ENCODE assay signal across 8 cellular contexts in the genomic region with DNA sequence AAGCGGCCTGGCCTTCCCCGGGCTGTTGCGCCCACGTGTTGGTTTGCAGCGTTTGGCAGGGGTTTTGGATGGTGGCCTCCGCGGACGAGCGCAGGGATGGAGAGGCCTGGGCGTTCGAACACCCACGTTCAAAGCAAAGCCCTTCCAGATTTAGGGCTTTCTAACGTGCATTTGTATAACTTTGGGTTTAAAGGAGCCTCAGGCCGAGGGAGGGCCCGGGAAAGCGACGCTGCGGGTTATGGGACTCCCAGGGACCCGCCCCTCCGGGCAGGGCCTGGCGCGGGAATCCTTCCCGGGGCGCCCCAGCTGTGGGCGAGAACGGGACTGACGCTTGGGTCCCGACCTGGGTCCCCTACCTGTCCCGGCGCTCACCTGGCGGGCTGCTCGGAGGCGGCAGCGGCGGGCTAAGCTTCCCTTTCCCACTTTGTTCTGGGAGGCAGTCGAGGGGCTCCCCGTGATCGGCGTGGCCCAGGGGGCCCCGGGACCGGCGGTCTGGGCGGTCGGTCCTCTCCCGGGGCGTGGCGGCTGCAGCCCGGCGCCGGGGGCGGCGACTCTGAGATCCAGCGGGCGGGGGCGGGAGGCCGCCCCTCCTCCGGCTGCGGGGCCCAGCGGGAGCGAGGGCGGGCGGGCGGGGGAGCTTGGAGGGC. TPM values are rescaled to one million over a fixed set of nuclear protein-coding genes. Genes with fewer than 3 reads are reported as not detected.
DNase-seq lines count a peak whose midpoint lies in the region; ATAC-seq and TF ChIP-seq lines count a peak whose summit lies in the region.

A gene with protein sequence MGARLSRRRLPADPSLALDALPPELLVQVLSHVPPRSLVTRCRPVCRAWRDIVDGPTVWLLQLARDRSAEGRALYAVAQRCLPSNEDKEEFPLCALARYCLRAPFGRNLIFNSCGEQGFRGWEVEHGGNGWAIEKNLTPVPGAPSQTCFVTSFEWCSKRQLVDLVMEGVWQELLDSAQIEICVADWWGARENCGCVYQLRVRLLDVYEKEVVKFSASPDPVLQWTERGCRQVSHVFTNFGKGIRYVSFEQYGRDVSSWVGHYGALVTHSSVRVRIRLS (minus strand): TSS at position 529 of the 647 bp plus-strand sequence. CDS start 25,423 bp downstream, outside the sequence.

- ATAC-seq in activated T-cell treated with anti-CD3 and anti-CD28 coated beads, Interleukin-2, amount 50 U/mL, for 72 hours (replicated peaks in 1 of 2): no peak
- peak; percentile 89 to 95 for ATAC-seq in left cardiac atrium
- ATAC-seq in HG03354 (IDR thresholded peaks at IDR 0.05; ENCODE audit: poor library complexity, severe bottlenecking, unreplicated experiment): no peak
- ATAC-seq in CD4-positive, alpha-beta T cell (ENCODE audit: poor library complexity): no peak

- intact Hi-C loops in left cardiac atrium (cut with DNase I): no loop called here
- intact Hi-C loops in CD4-positive, alpha-beta T cell (cut with DNase I, micrococcal nuclease): no loop called here

- POLR2A ChIA-PET in CD4-positive, alpha-beta T cell (lab: Charles Lee): no interaction called here

- no peak within 1 kb of the TSS for H3K27ac Mint-ChIP-seq in activated T-cell treated with anti-CD3 and anti-CD28 coated beads, Interleukin-2, amount 50 U/mL, for 72 hours
- peak within 1 kb of the TSS; percentile 96 for H3K27ac Mint-ChIP-seq in osteocyte (ENCODE audit: unreplicated experiment)
- H3K27ac Mint-ChIP-seq in CD4-positive, alpha-beta T cell: no peak within 1 kb of the TSS

- TF ChIP-seq CTCF in osteocyte (IDR thresholded peaks at IDR 0.05): no peak
- no peak for TF ChIP-seq CTCF in CD4-positive, alpha-beta T cell (IDR thresholded peaks at IDR 0.05)

- peaks cover 0 to under 1% of the 10 kb centered on the region in 2 donors for H3K36me3 Mint-ChIP-seq in activated T-cell treated with anti-CD3 and anti-CD28 coated beads, Interleukin-2, amount 50 U/mL, for 72 hours (ENCODE audit: insufficient read depth in 2 of 2)
- peaks cover 6% of the 10 kb centered on the region for H3K36me3 Mint-ChIP-seq in osteocyte (ENCODE audit: unreplicated experiment)
- H3K36me3 Mint-ChIP-seq in CD4-positive, alpha-beta T cell (ENCODE audit: low read depth): no peaks in the 10 kb centered on the region

- H3K9me3 Mint-ChIP-seq in activated T-cell treated with anti-CD3 and anti-CD28 coated beads, Interleukin-2, amount 50 U/mL, for 72 hours: peaks cover under 1% of the 10 kb centered on the region in 2 donors
- no peaks in the 10 kb centered on the region for H3K9me3 Mint-ChIP-seq in osteocyte (ENCODE audit: unreplicated experiment)
- no peaks in the 10 kb centered on the region for H3K9me3 Mint-ChIP-seq in CD4-positive, alpha-beta T cell

- H3K4me3 Mint-ChIP-seq in activated T-cell treated with anti-CD3 and anti-CD28 coated beads, Interleukin-2, amount 50 U/mL, for 72 hours: peak within 1 kb of the TSS; percentile 73 to 81
- H3K4me3 Mint-ChIP-seq in osteocyte (ENCODE audit: unreplicated experiment): peak within 1 kb of the TSS; percentile 93
- H3K4me3 Mint-ChIP-seq in CD4-positive, alpha-beta T cell: no peak within 1 kb of the TSS

- H3K4me1 Mint-ChIP-seq in activated T-cell treated with anti-CD3 and anti-CD28 coated beads, Interleukin-2, amount 50 U/mL, for 72 hours (ENCODE audit: low read depth): peaks cover 30% of the 10 kb centered on the region
- H3K4me1 Mint-ChIP-seq in osteocyte (ENCODE audit: unreplicated experiment): peaks cover 26% of the 10 kb centered on the region
- H3K4me1 Mint-ChIP-seq in CD4-positive, alpha-beta T cell (ENCODE audit: low read depth): peaks cover 9% of the 10 kb centered on the region

- CTCF ChIA-PET in CD4-positive, alpha-beta T cell (lab: Charles Lee): interaction anchor here (1.3 kb wide), 1 partner anchor 13 kb away, joined by 3 read pairs; no protein-coding TSS in a partner anchor

- H3K27me3 Mint-ChIP-seq in activated T-cell treated with anti-CD3 and anti-CD28 coated beads, Interleukin-2, amount 50 U/mL, for 72 hours (ENCODE audit: low read depth): peaks cover 41% of the 10 kb centered on the region
- no peaks in the 10 kb centered on the region for H3K27me3 Mint-ChIP-seq in osteocyte (ENCODE audit: unreplicated experiment)
- peaks cover 44% of the 10 kb centered on the region for H3K27me3 Mint-ChIP-seq in CD4-positive, alpha-beta T cell

- H3K27ac ChIP-seq in angular gyrus (ENCODE audit: low read depth, low read length): peak within 1 kb of the TSS; percentile 77
- H3K27ac ChIP-seq in CD4-positive, alpha-beta T cell (ENCODE audit: low read depth, low read length): no peak within 1 kb of the TSS

- H3K27me3 ChIP-seq in CD4-positive, alpha-beta T cell (ENCODE audit: control insufficient read depth, insufficient read depth, low read length): peaks cover 22% of the 10 kb centered on the region

- no peak for DNase-seq in activated T-cell treated with anti-CD3 and anti-CD28 coated beads, Interleukin-2, amount 50 U/mL, for 72 hours
- no peak for DNase-seq in activated T-cell treated with anti-CD3 and anti-CD28 coated beads for 4 hours
- DNase-seq in left cardiac atrium: peak; percentile 52
- DNase-seq in osteocyte (ENCODE audit: extremely low spot score, unreplicated experiment): peak; percentile 86
- no peak for DNase-seq in CD4-positive, alpha-beta T cell
- no peak for DNase-seq in stimulated activated CD4-positive, alpha-beta T cell treated with anti-CD3 and anti-CD28 coated beads, Interleukin-4, amount 100 ng/mL, for 24 hours

- no peaks in the 10 kb centered on the region for H3K9me3 ChIP-seq in CD4-positive, alpha-beta T cell (ENCODE audit: control insufficient read depth, low read length)

RNA-seq across cellular contexts. Expression of the gene that starts here (rescaled TPM):
- not detected for total RNA-seq in activated T-cell treated with anti-CD3 and anti-CD28 coated beads, Interleukin-2, amount 50 U/mL, for 72 hours
- 1 to 10 TPM; 7.2 to 7.8 TPM for total RNA-seq in left cardiac atrium
- 41.3 and 44.9 TPM in 2 replicates for total RNA-seq in osteocyte
- not detected for total RNA-seq in CD4-positive, alpha-beta T cell

Comparison
In these comparisons a context has a peak if more than half of its experiments do, and no peak if none do; other contexts are left out.
1. RNA of the gene that starts here (total RNA-seq): 41.3 to 44.9 TPM in osteocyte and 7.2 to 7.8 TPM in left cardiac atrium; not detected in CD4-positive, alpha-beta T cell and not detected in activated T-cell treated with anti-CD3 and anti-CD28 coated beads, Interleukin-2, amount 50 U/mL, for 72 hours; every median in the first group is over 4 times any median in the second.
2. ATAC-seq: peak in left cardiac atrium (2 of 2); none in activated T-cell treated with anti-CD3 and anti-CD28 coated beads, Interleukin-2, amount 50 U/mL, for 72 hours (0 of 2), HG03354 (single experiment) and CD4-positive, alpha-beta T cell (single experiment).
3. DNase-seq: peak in left cardiac atrium (single experiment) and osteocyte (single experiment); none in activated T-cell treated with anti-CD3 and anti-CD28 coated beads, Interleukin-2, amount 50 U/mL, for 72 hours (0 of 2), activated T-cell treated with anti-CD3 and anti-CD28 coated beads for 4 hours (single experiment), CD4-positive, alpha-beta T cell (0 of 10) and stimulated activated CD4-positive, alpha-beta T cell treated with anti-CD3 and anti-CD28 coated beads, Interleukin-4, amount 100 ng/mL, for 24 hours (single experiment).